ENCODE assay signal across 8 cellular contexts in genomic region chr6:33272358-33273128, GRCh38. TPM values are rescaled to one million over a fixed set of nuclear protein-coding genes. Genes with fewer than 3 reads are reported as not detected.
A peak's percentile ranks its signal among the peaks of the same experiment; 100 is the strongest.
DNase-seq lines count a peak whose midpoint lies in the region; ATAC-seq and TF ChIP-seq lines count a peak whose summit lies in the region.

No MANE protein-coding gene starts in this region.

- H3K4me1 ChIP-seq in Caco-2 (peaks cover 18% of the 10 kb centered on the region), RWPE2 (ENCODE audit: insufficient read depth, poor library complexity, severe bottlenecking) (peaks cover 33% of the 10 kb centered on the region), esophagus (ENCODE audit: control insufficient read depth in 2 of 2, insufficient read depth in 2 of 2, low read length in 1 of 2) (peaks cover 0 to 5% of the 10 kb centered on the region in 2 donors), parathyroid adenoma (peaks cover 6% of the 10 kb centered on the region)

- H3K27ac ChIP-seq in RWPE2 (ENCODE audit: poor library complexity, severe bottlenecking) (peak overlapping the region; percentile 84), esophagus (ENCODE audit: low read depth in 2 of 2, low read length in 1 of 2) (peak overlapping the region; percentile 71 to 89), parathyroid adenoma (peak overlapping the region; percentile 97)

- no peak for ATAC-seq in RWPE2 (ENCODE audit: low read depth)
- ATAC-seq in HG03095 (IDR thresholded peaks at IDR 0.05; ENCODE audit: unreplicated experiment): no peak

- H3K36me3 ChIP-seq in Caco-2 (ENCODE audit: control insufficient read depth, insufficient read depth, low read length) (peaks cover 9% of the 10 kb centered on the region), RWPE2 (ENCODE audit: low read depth) (peaks cover 68% of the 10 kb centered on the region), esophagus (ENCODE audit: control insufficient read depth in 2 of 2, insufficient read depth in 2 of 2, low read length in 1 of 2) (peaks cover 7 to 14% of the 10 kb centered on the region in 2 donors), parathyroid adenoma (ENCODE audit: control insufficient read depth, insufficient read depth, low read length) (no peaks in the 10 kb centered on the region)

- WGBS in esophagus, 2 donors: 8 to 10% methylated on average over 15 of the region's 15 CpGs

- H3K4me2 ChIP-seq in parathyroid adenoma (ENCODE audit: low read length): peak overlapping the region; percentile 84

- peak overlapping the region; percentile 95 for H3K4me3 Mint-ChIP-seq in Caco-2 (ENCODE audit: unreplicated experiment)

- no peaks in the 10 kb centered on the region for H3K9me3 Mint-ChIP-seq in Caco-2 (ENCODE audit: unreplicated experiment)

- peaks cover 64% of the 10 kb centered on the region for H3K36me3 Mint-ChIP-seq in Caco-2 (ENCODE audit: insufficient read depth, unreplicated experiment)

- DNase-seq in Caco-2: no peak
- DNase-seq in RWPE2 (ENCODE audit: low spot score): no peak
- no peak for DNase-seq in GM20000 (ENCODE audit: low spot score)
- no peak for DNase-seq in HEK293T (ENCODE audit: extremely low spot score)
- DNase-seq in 8988T: no peak

- no peaks in the 10 kb centered on the region for H3K9me3 ChIP-seq in Caco-2
- H3K9me3 ChIP-seq in RWPE2 (ENCODE audit: severe bottlenecking): no peaks in the 10 kb centered on the region
- H3K9me3 ChIP-seq in esophagus (ENCODE audit: control insufficient read depth in 2 of 2, insufficient read depth in 1 of 2, low read depth in 1 of 2, low read length in 1 of 2): no peaks in the 10 kb centered on the region
- H3K9me3 ChIP-seq in parathyroid adenoma (ENCODE audit: control insufficient read depth, low read length): no peaks in the 10 kb centered on the region

- peak overlapping the region; percentile 56 for H3K4me3 ChIP-seq in Caco-2 (ENCODE audit: low read depth, low read length)
- peak overlapping the region; percentile 61 for H3K4me3 ChIP-seq in RWPE2 (ENCODE audit: severe bottlenecking)
- H3K4me3 ChIP-seq in esophagus (ENCODE audit: low read depth in 1 of 2, low read length in 2 of 2): peak overlapping the region; percentile 61 to 93
- peak overlapping the region; percentile 86 for H3K4me3 ChIP-seq in parathyroid adenoma (ENCODE audit: low read depth, low read length)

- peaks cover 24% of the 10 kb centered on the region for H3K4me1 Mint-ChIP-seq in Caco-2 (ENCODE audit: low read depth, unreplicated experiment)

- no peaks in the 10 kb centered on the region for H3K27me3 Mint-ChIP-seq in Caco-2 (ENCODE audit: insufficient read depth, unreplicated experiment)

- H3K27me3 ChIP-seq in Caco-2 (replicated peaks; ENCODE audit: control insufficient read depth, insufficient read depth, low read length): no peaks in the 10 kb centered on the region
- no peaks in the 10 kb centered on the region for H3K27me3 ChIP-seq in RWPE2 (ENCODE audit: insufficient read depth, poor library complexity, severe bottlenecking)
- no peaks in the 10 kb centered on the region for H3K27me3 ChIP-seq in esophagus (ENCODE audit: control insufficient read depth in 1 of 2, insufficient read depth in 2 of 2, low read length in 2 of 2)
- no peaks in the 10 kb centered on the region for H3K27me3 ChIP-seq in parathyroid adenoma (ENCODE audit: control insufficient read depth, insufficient read depth, low read length)

- TF ChIP-seq CTCF in Caco-2 (IDR thresholded peaks at IDR 0.05; ENCODE audit: insufficient read depth in 1 of 2, low read depth in 1 of 2, low read length in 1 of 2, severe bottlenecking in 1 of 2, unreplicated experiment in 1 of 2): no peak
- TF ChIP-seq CTCF in RWPE2 (IDR thresholded peaks at IDR 0.05; ENCODE audit: poor library complexity, severe bottlenecking): no peak
- no peak for TF ChIP-seq CTCF in parathyroid adenoma (IDR thresholded peaks at IDR 0.05)
- no peak for TF ChIP-seq CTCF in GM20000 (IDR thresholded peaks at IDR 0.05; ENCODE audit: extremely low read depth, missing control alignments)

- intact Hi-C loops in Caco-2 (cut with micrococcal nuclease; ENCODE audit: unreplicated experiment): no loop called here

- H3K79me2 ChIP-seq in parathyroid adenoma: peaks cover 6% of the 10 kb centered on the region

- H2AFZ ChIP-seq in parathyroid adenoma: peak overlapping the region; percentile 97

- H3K27ac Mint-ChIP-seq in Caco-2 (ENCODE audit: unreplicated experiment): peak overlapping the region; percentile 100

- H3K9ac ChIP-seq in parathyroid adenoma: peak overlapping the region; percentile 3

- BruUV-seq in Caco-2 (replicated peaks; lab: Mats Ljungman, UMichigan): TSS peak; percentile 70

- CTCF ChIA-PET in Caco-2 (lab: Charles Lee) (interaction anchor here (0.6 to 1.3 kb wide), 3 partner anchors 45 to 231 kb away, joined by 4 to 21 read pairs (median 4); partner anchors contain the start of genes CUTA and ZBTB22), HEK293T (lab: Yijun Ruan, JAX) (interaction anchor here (0.6 to 1.0 kb wide), 2 partner anchors 24 to 28 kb away, joined by 4 to 8 read pairs; no protein-coding TSS in a partner anchor)

- POLR2A ChIA-PET in Caco-2 (lab: Charles Lee): interaction anchor here (1.3 to 2.3 kb wide), 6 partner anchors 13 to 301 kb away, joined by 7 to 17 read pairs (median 11); partner anchors contain the start of genes PFDN6, WDR46 and ZBTB22
- POLR2A ChIA-PET in HEK293T (lab: Yijun Ruan, JAX): interaction anchor here (0.8 to 5.5 kb wide), 17 partner anchors 11 to 158 kb away, joined by 3 to 54 read pairs (median 7); partner anchors contain the start of genes HSD17B8, PFDN6, RGL2 and RING1

TF ChIP-seq in HEK293T, 16 proteins besides CTCF, POLR2A, EP300 and RAD21:
- no peak for TF ChIP-seq ARNT (IDR thresholded peaks at IDR 0.05)
- no peak for TF ChIP-seq FOXK2 (IDR thresholded peaks at IDR 0.05)
- no peak for TF ChIP-seq ZNF384 (IDR thresholded peaks at IDR 0.05)
- TF ChIP-seq SP1 (IDR thresholded peaks at IDR 0.05): no peak
- TF ChIP-seq FOXM1 (IDR thresholded peaks at IDR 0.05; ENCODE audit: borderline replicate concordance): no peak
- TF ChIP-seq SUZ12 (IDR thresholded peaks at IDR 0.05): no peak
- no peak for TF ChIP-seq PKNOX1 (IDR thresholded peaks at IDR 0.05)
- no peak for TF ChIP-seq ELF4 (IDR thresholded peaks at IDR 0.05)
- TF ChIP-seq LEF1 (IDR thresholded peaks at IDR 0.05; ENCODE audit: borderline replicate concordance): no peak
- TF ChIP-seq TARDBP (IDR thresholded peaks at IDR 0.05): no peak
- no peak for TF ChIP-seq L3MBTL2 (conservative IDR thresholded peaks at IDR 0.05)
- TF ChIP-seq FOXA1 (IDR thresholded peaks at IDR 0.05): no peak
- TF ChIP-seq CTBP1 (IDR thresholded peaks at IDR 0.05; ENCODE audit: borderline replicate concordance): no peak
TF ChIP-seq in HEK293T: peak in this region for 0.

RNA-seq across cellular contexts. Expression of gene RPS18, which starts 0.7 kb away (rescaled TPM):
- 2,340 and 2,366 TPM in 2 replicates for total RNA-seq in Caco-2 (2022)
- polyA plus RNA-seq in esophagus: 1,000 to 10,000 TPM; 7,154 to 7,464 TPM

RNA-seq across cellular contexts. Expression of gene VPS52, which starts 0.9 kb away (rescaled TPM):
- total RNA-seq in Caco-2 (2022): 55.1 and 55.6 TPM in 2 replicates
- polyA plus RNA-seq in esophagus: 10 to 100 TPM; 44.9 to 48.9 TPM

RNA-seq across cellular contexts. Expression of gene B3GALT4, which starts 4.4 kb away (rescaled TPM):
- total RNA-seq in Caco-2 (2022): 0.34 and 0.67 TPM in 2 replicates
- polyA plus RNA-seq in esophagus: 10 to 100 TPM; 21.1 to 27.2 TPM

RNA-seq across cellular contexts. Expression of gene WDR46, which starts 16.5 kb away (rescaled TPM):
- total RNA-seq in Caco-2 (2022): 58.2 and 62.2 TPM in 2 replicates
- polyA plus RNA-seq in esophagus: 10 to 100 TPM; 38.6 to 44.5 TPM

RNA-seq across cellular contexts. Expression of gene PFDN6, which starts 16.9 kb away (rescaled TPM):
- total RNA-seq in Caco-2 (2022): 65.9 and 81.8 TPM in 2 replicates
- 100 to 1,000 TPM; 127 to 293 TPM for polyA plus RNA-seq in esophagus
